ENCODE assay signal across 16 cellular contexts in the genomic region with DNA sequence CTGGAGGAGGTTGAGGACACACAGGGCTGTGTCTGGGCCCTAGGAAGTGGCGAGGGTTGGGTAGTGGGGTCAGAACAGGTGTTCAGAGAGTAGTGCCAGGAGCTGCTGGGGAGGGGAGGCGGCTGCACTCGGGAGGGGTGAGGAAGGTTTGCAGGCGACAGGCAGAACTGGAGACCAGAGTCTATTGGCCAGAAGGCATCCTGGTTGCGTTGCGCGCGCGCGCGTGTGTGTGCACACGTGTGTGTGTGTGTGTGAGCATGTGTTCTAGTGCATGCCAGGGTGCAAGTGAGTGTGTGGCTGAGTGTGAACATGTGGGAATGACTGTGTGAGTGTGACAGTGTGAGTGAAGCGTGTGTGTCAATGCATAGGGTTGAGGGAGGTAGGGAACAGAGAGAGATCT.
"Had no signal": no experiment of that assay in that cellular context is flagged by ENCODE, and none has a peak within 500 bp of the region (broad histone marks: within the 10 kb centered on the region; RNA-seq: fewer than 3 reads in every experiment).

No MANE protein-coding gene starts in this region.

- DNase-seq: cerebellar nuclear complex; dermis blood vessel endothelial cell; erythroblast; foreskin keratinocyte; hippocampal formation; mammary epithelial cell; psoas muscle; sigmoid colon; stimulated activated CD4-positive, alpha-beta T cell treated with anti-CD3 and anti-CD28 coated beads, Interleukin-2, amount 100 ng/mL, for 24 hours; stimulated activated CD4-positive, alpha-beta T cell treated with anti-CD3 and anti-CD28 coated beads, Interleukin-4, amount 100 ng/mL, for 4 hours; stimulated activated naive B cell treated with anti-CD40 and anti-IgM and Interleukin-4, amounts not matched to agents 10 μg/mL and 1 μg/mL and 100 μg/mL, for 72 hours had no signal

- ATAC-seq: foreskin keratinocyte; psoas muscle; stimulated activated naive B cell treated with anti-CD40 and anti-IgM and Interleukin-4, amounts not matched to agents 10 μg/mL and 1 μg/mL and 100 μg/mL, for 72 hours had no signal

- H3K27me3 ChIP-seq: upper lobe of left lung, vagina had no signal

- H3K27ac ChIP-seq: foreskin keratinocyte, psoas muscle, sigmoid colon, skin epidermis, upper lobe of left lung, vagina had no signal

- FAIRE-seq: colon, endothelial cell of umbilical vein had no signal

- H3K36me3 ChIP-seq: sigmoid colon, upper lobe of left lung, vagina had no signal

- H3K4me3 ChIP-seq: psoas muscle, sigmoid colon, skin epidermis, upper lobe of left lung, vagina had no signal

- H3K4me1 ChIP-seq: foreskin keratinocyte, psoas muscle, sigmoid colon, upper lobe of left lung, vagina had no signal

- H3K9me3 ChIP-seq: psoas muscle, upper lobe of left lung, vagina had no signal
